ENCODE assay signal across 24 cellular contexts in the genomic region with DNA sequence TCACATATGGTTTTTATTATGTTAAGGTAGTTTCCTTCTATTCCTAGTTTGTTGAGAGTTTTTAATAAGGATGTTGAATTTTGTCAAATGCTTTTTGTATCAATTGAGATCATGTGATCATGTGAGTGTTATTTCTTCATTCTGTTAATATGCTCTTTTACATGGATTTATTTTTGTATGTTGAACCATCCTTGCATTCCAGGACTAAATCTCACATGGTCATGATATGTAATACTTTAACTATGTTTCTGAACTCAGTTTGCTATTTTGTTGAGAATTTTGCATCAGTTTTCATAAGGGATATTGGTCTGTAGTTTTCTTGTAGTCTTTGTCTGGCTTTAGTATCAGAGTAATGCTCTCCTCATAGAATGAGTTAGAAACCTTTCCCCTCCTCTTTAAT. TPM values are rescaled to one million over a fixed set of nuclear protein-coding genes. Genes with fewer than 3 reads are reported as not detected.
DNase-seq lines count a peak whose midpoint lies in the region; ATAC-seq, FAIRE-seq and TF ChIP-seq lines count a peak whose summit lies in the region.
"Had no signal": no experiment of that assay in that cellular context is flagged by ENCODE, and none has a peak within 500 bp of the region (broad histone marks: within the 10 kb centered on the region; RNA-seq: fewer than 3 reads in every experiment).

No MANE protein-coding gene starts in this region.

- H3K4me2 ChIP-seq in astrocyte (ENCODE audit: low read length): no peak overlapping the region
- H3K4me2 ChIP-seq: A549; BLaER1 treated with 17β-estradiol and CSF1 and Interleukin-3, amounts not matched to agents 10 nM and 100 nM had no signal

- no peaks in the 10 kb centered on the region for H3K79me2 ChIP-seq in astrocyte (ENCODE audit: insufficient read depth, low read length)

- POLR2A ChIA-PET in HEK293 (lab: Yijun Ruan, JAX): no interaction called here

- intact Hi-C loops in upper lobe of right lung (cut with DNase I): no loop called here

- no peak overlapping the region for H2AFZ ChIP-seq in astrocyte (ENCODE audit: low read depth, low read length)

- no peaks in the 10 kb centered on the region for H3K9me3 ChIP-seq in HEK293 (ENCODE audit: control insufficient read depth, insufficient read depth, low read depth, low read length)
- H3K9me3 ChIP-seq in astrocyte (ENCODE audit: insufficient read depth, low read depth, low read length): peaks cover 3% of the 10 kb centered on the region
- peaks cover 17% of the 10 kb centered on the region for H3K9me3 ChIP-seq in upper lobe of right lung

- TF ChIP-seq CTCF in HEK293 (tag by site-specific recombination; IDR thresholded peaks at IDR 0.05): no peak
- no peak for TF ChIP-seq CTCF in astrocyte (IDR thresholded peaks at IDR 0.05; ENCODE audit: insufficient read depth, low read depth, low read length)
- no peak for TF ChIP-seq CTCF in choroid plexus epithelial cell (conservative IDR thresholded peaks at IDR 0.05; ENCODE audit: low read depth, low read length)
- TF ChIP-seq CTCF in upper lobe of right lung (IDR thresholded peaks at IDR 0.05): no peak
- no peak for TF ChIP-seq CTCF in progenitor cell of endocrine pancreas (IDR thresholded peaks at IDR 0.05; ENCODE audit: unreplicated experiment)

- H3K4me1 ChIP-seq in HEK293 (ENCODE audit: control insufficient read depth, insufficient read depth, low read length): no peaks in the 10 kb centered on the region
- no peaks in the 10 kb centered on the region for H3K4me1 ChIP-seq in astrocyte (ENCODE audit: insufficient read depth, low read length)
- H3K4me1 ChIP-seq in upper lobe of right lung: no peaks in the 10 kb centered on the region
- H3K4me1 ChIP-seq: A549, Caco-2 had no signal

- CTCF ChIA-PET in HEK293 (lab: Yijun Ruan, JAX): no interaction called here

- H3K9ac ChIP-seq in astrocyte (ENCODE audit: low read length): no peak overlapping the region
- H3K9ac ChIP-seq: BLaER1 treated with 17β-estradiol and CSF1 and Interleukin-3, amounts not matched to agents 10 nM and 100 nM had no signal

- H3K4me3 Mint-ChIP-seq in astrocyte (ENCODE audit: unreplicated experiment) (peak overlapping the region; percentile 20), progenitor cell of endocrine pancreas (ENCODE audit: low read depth) (no peak overlapping the region)
- H3K4me3 Mint-ChIP-seq: B cell; CD4-positive, alpha-beta T cell; CD8-positive, alpha-beta T cell had no signal

- H3K4me3 ChIP-seq in HEK293 (ENCODE audit: low read depth, low read length) (no peak overlapping the region), astrocyte (ENCODE audit: insufficient read depth, low read depth, low read length) (no peak overlapping the region), choroid plexus epithelial cell (ENCODE audit: low read depth, low read length) (no peak overlapping the region), upper lobe of right lung (no peak overlapping the region)
- H3K4me3 ChIP-seq: A549; BLaER1 treated with 17β-estradiol and CSF1 and Interleukin-3, amounts not matched to agents 10 nM and 100 nM; GM12878 had no signal

- no peak for FAIRE-seq in astrocyte (lab: Jason Lieb, UNC)
- FAIRE-seq: A549, D721Med, GM12878, GM12892, GM18507 had no signal

- no peaks in the 10 kb centered on the region for H3K27me3 ChIP-seq in astrocyte (ENCODE audit: insufficient read depth, low read length)
- H3K27me3 ChIP-seq in upper lobe of right lung: no peaks in the 10 kb centered on the region
- H3K27me3 ChIP-seq: BLaER1 treated with 17β-estradiol and CSF1 and Interleukin-3, amounts not matched to agents 10 nM and 100 nM had no signal

- H3K27ac Mint-ChIP-seq in astrocyte (ENCODE audit: unreplicated experiment) (no peak overlapping the region), progenitor cell of endocrine pancreas (no peak overlapping the region)
- H3K27ac Mint-ChIP-seq: B cell; CD4-positive, alpha-beta T cell; CD8-positive, alpha-beta T cell had no signal

- H3K36me3 ChIP-seq in HEK293 (ENCODE audit: control insufficient read depth in 2 of 2, insufficient read depth in 1 of 2, low read length in 2 of 2): no peaks in the 10 kb centered on the region
- H3K36me3 ChIP-seq in astrocyte (ENCODE audit: insufficient read depth, low read length): no peaks in the 10 kb centered on the region
- no peaks in the 10 kb centered on the region for H3K36me3 ChIP-seq in upper lobe of right lung

- H3K36me3 Mint-ChIP-seq in astrocyte (ENCODE audit: low read depth, unreplicated experiment) (no peaks in the 10 kb centered on the region), progenitor cell of endocrine pancreas (ENCODE audit: insufficient read depth) (no peaks in the 10 kb centered on the region)

- DNase-seq in astrocyte (ENCODE audit: low read depth) (no peak), choroid plexus epithelial cell (ENCODE audit: low read depth) (peak; percentile 19), upper lobe of right lung (no peak), progenitor cell of endocrine pancreas (ENCODE audit: low spot score, unreplicated experiment) (no peak), EL (no peak)
- DNase-seq: AML-193; Caco-2; Calu3; CD4-positive, alpha-beta T cell; CD8-positive, alpha-beta T cell; DMS79 treated with DMSO at 0.1 percent for 48 hours; GDM1 had no signal

- H3K4me1 Mint-ChIP-seq in astrocyte (ENCODE audit: low read depth, unreplicated experiment) (no peaks in the 10 kb centered on the region), progenitor cell of endocrine pancreas (ENCODE audit: low read depth) (no peaks in the 10 kb centered on the region)

- H3K27ac ChIP-seq in HEK293 (ENCODE audit: extremely low read depth, low read depth, low read length) (no peak overlapping the region), astrocyte (ENCODE audit: low read depth, low read length) (no peak overlapping the region), upper lobe of right lung (no peak overlapping the region)
- H3K27ac ChIP-seq: 22Rv1; A549; BLaER1 treated with 17β-estradiol and CSF1 and Interleukin-3, amounts not matched to agents 10 nM and 100 nM; C4-2B had no signal

- H3K27me3 Mint-ChIP-seq in astrocyte (ENCODE audit: low read depth, unreplicated experiment) (peaks cover 74% of the 10 kb centered on the region), progenitor cell of endocrine pancreas (peaks cover 70% of the 10 kb centered on the region)
- H3K27me3 Mint-ChIP-seq: CD4-positive, alpha-beta T cell had no signal

- ATAC-seq in upper lobe of right lung: no peak
- ATAC-seq: A549; CD8-positive, alpha-beta T cell; GM12878 had no signal

- no peaks in the 10 kb centered on the region for H4K20me1 ChIP-seq in astrocyte (ENCODE audit: insufficient read depth, low read length)
- H4K20me1 ChIP-seq: BLaER1 treated with 17β-estradiol and CSF1 and Interleukin-3, amounts not matched to agents 10 nM and 100 nM had no signal

- H3K9me3 Mint-ChIP-seq in astrocyte (ENCODE audit: unreplicated experiment) (peaks cover 34% of the 10 kb centered on the region), progenitor cell of endocrine pancreas (ENCODE audit: low read depth) (peaks cover 16% of the 10 kb centered on the region)

TF ChIP-seq in HEK293, 187 proteins besides CTCF, POLR2A, EP300 and RAD21:
- TF ChIP-seq ZNF658 (tag by site-specific recombination; IDR thresholded peaks at IDR 0.05): no peak
- no peak for TF ChIP-seq ZNF391 (tag by site-specific recombination; IDR thresholded peaks at IDR 0.05; ENCODE audit: borderline replicate concordance, low read depth)
- TF ChIP-seq SETDB1 (IDR thresholded peaks at IDR 0.05; ENCODE audit: insufficient read length, low read length): peak; percentile 32
- TF ChIP-seq GLI2 (tag by site-specific recombination; IDR thresholded peaks at IDR 0.05; ENCODE audit: borderline replicate concordance, low read depth): no peak
TF ChIP-seq in HEK293: peak in this region for 1.

RNA-seq across cellular contexts. Expression of gene KCNQ1, which starts 43.2 kb away (rescaled TPM):
- total RNA-seq in astrocyte (0.31 TPM in 1 of 2 replicates, not detected in the other), upper lobe of right lung (52.9 TPM), progenitor cell of endocrine pancreas (3.1 and 3.3 TPM in 2 replicates)

RNA-seq across cellular contexts. Expression of gene TRPM5, which starts 43.7 kb away (rescaled TPM):
- not detected in 2 replicates for total RNA-seq in astrocyte
- not detected for total RNA-seq in upper lobe of right lung
- 0.46 and 0.84 TPM in 2 replicates for total RNA-seq in progenitor cell of endocrine pancreas
- total RNA-seq: A172, B cell, Caco-2, Calu3, G401, GM12878 had no signal

Comparison
In these comparisons a context has a peak if more than half of its experiments do, and no peak if none do; other contexts are left out.
1. RNA of gene KCNQ1, which starts 43.2 kb away (total RNA-seq): 52.9 TPM in upper lobe of right lung (single experiment); 3.1 to 3.3 TPM in progenitor cell of endocrine pancreas and 0.31 TPM in astrocyte; every median in the first group is over 10 times any median in the second.